ENCODE assay signal across 7 cellular contexts in the genomic region with DNA sequence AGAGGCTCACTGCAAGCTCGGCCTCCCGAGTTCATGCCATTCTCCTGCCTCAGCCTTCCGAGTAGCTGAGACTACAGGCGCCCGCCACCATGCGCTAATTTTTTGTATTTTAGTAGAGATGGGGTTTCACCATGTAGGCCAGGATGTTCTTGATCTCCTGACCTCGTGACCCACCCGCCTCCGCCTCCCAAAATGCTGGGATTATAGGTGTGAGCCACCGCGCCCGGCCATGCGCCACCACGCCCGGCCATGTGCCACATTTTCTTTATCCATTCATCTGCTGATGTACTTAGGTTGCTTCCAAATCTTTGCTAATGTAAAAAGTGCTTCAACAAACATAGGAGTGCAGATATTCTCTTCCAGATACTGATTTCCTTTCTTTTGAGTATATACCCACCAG.
"Had no signal": no experiment of that assay in that cellular context is flagged by ENCODE, and none has a peak within 500 bp of the region (broad histone marks: within the 10 kb centered on the region; RNA-seq: fewer than 3 reads in every experiment).

No MANE protein-coding gene starts in this region.

- H3K27ac ChIP-seq: HL-60 had no signal

- H3K4me3 ChIP-seq: K562 had no signal

- H3K4me3 Mint-ChIP-seq: IgD-negative memory B cell had no signal

- H3K36me3 Mint-ChIP-seq: IgD-negative memory B cell had no signal

- H3K27ac Mint-ChIP-seq: IgD-negative memory B cell had no signal

- ATAC-seq: HepG2, K562 had no signal

- H3K4me1 Mint-ChIP-seq: IgD-negative memory B cell had no signal

- DNase-seq: IMR-90, KBM-7, KG1 had no signal

- H3K27me3 Mint-ChIP-seq: IgD-negative memory B cell had no signal
